ENCODE assay signal across 17 cellular contexts in the genomic region with DNA sequence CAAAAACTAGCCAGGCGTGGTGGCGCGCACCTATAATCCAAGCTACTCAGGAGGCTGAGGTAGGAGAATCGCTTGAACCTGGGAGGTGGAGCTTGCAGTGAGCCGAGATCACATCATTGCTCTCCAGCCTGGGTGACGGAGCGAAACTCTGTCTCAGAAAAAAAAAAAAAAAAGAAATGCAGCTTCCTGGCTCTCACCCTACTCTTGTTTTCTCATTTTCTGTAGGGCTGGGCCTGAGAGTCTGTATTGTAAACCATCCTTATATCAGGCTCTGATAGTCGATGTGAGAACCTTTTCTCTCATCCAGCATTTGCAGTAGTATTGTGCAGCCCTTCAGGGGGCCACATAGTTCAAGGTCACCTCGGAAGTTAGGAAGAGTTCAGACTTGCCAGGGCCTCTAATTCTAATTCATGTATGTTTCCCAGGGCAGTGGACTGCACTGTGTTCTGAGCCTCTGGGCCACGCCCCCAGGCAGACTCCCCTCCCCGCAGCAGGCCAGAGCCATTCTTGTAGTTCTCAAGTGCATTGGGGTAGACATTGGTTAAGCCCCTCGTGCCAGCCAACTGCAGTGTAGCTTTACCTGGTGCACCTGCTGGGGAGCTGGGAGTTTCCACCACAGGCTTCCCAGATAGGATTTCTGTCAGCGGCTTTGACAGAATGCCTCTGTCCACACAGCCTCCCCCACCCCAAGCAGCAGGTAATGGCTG. TPM values are rescaled to one million over a fixed set of nuclear protein-coding genes. Genes with fewer than 3 reads are reported as not detected.
DNase-seq lines count a peak whose midpoint lies in the region; ATAC-seq, FAIRE-seq and TF ChIP-seq lines count a peak whose summit lies in the region.
"Had no signal": no experiment of that assay in that cellular context is flagged by ENCODE, and none has a peak within 500 bp of the region (broad histone marks: within the 10 kb centered on the region; RNA-seq: fewer than 3 reads in every experiment).

No MANE protein-coding gene starts in this region.

- peak overlapping the region; percentile 23; the same call in 1 of the 2 replicates for H3K27ac Mint-ChIP-seq in GM23338
- H3K27ac Mint-ChIP-seq in activated T-helper 2 cell treated with anti-CD3 and anti-CD28 coated beads, Interferon-gamma antibody, Interleukin-2, Interleukin-4, amounts not matched to agents 10 μg/mL and 5 μg/mL and 100 μg/mL, durations not matched to agents 14 hours and 24 hours and 36 hours, result no peak overlapping the region

- H3K9me2 ChIP-seq in GM23338 (ENCODE audit: insufficient read depth), result no peaks in the 10 kb centered on the region

- ATAC-seq in GM23338 (peak; percentile 43), esophagus mucosa (peak; percentile 1)
- ATAC-seq: activated CD4-positive, CD25-positive, alpha-beta regulatory T cell treated with anti-CD3 and anti-CD28 coated beads, Interleukin-2, amount 50 U/mL, for 24 hours; activated T-cell treated with anti-CD3 and anti-CD28 coated beads, Interleukin-2, amount 50 U/mL, for 4 hours had no signal

- peaks cover 3% of the 10 kb centered on the region for H3K27me3 Mint-ChIP-seq in GM23338 (ENCODE audit: insufficient read depth, low read depth, poor library complexity)
- no peaks in the 10 kb centered on the region for H3K27me3 Mint-ChIP-seq in activated T-helper 2 cell treated with anti-CD3 and anti-CD28 coated beads, Interferon-gamma antibody, Interleukin-2, Interleukin-4, amounts not matched to agents 10 μg/mL and 5 μg/mL and 100 μg/mL, durations not matched to agents 14 hours and 24 hours and 36 hours (ENCODE audit: low read depth)

- H3K4me3 ChIP-seq in GM23338, result no peak overlapping the region
- H3K4me3 ChIP-seq in parathyroid adenoma (ENCODE audit: low read depth, low read length), result peak overlapping the region; percentile 15

- no peaks in the 10 kb centered on the region for H3K79me2 ChIP-seq in GM23338 (replicated peaks; ENCODE audit: insufficient read depth)
- H3K79me2 ChIP-seq in parathyroid adenoma, result peaks cover 3% of the 10 kb centered on the region

- H3K9ac ChIP-seq in parathyroid adenoma, result no peak overlapping the region

- H3K4me1 Mint-ChIP-seq in GM23338, result peaks cover 21% of the 10 kb centered on the region
- peaks cover 9% of the 10 kb centered on the region for H3K4me1 Mint-ChIP-seq in activated T-helper 2 cell treated with anti-CD3 and anti-CD28 coated beads, Interferon-gamma antibody, Interleukin-2, Interleukin-4, amounts not matched to agents 10 μg/mL and 5 μg/mL and 100 μg/mL, durations not matched to agents 14 hours and 24 hours and 36 hours (ENCODE audit: low read depth)

- H3F3A ChIP-seq in GM23338 (replicated peaks; ENCODE audit: low read depth), result no peaks in the 10 kb centered on the region

- no peak for FAIRE-seq in RCC 7860 (lab: Jason Lieb, UNC)
- FAIRE-seq: GM19239 had no signal

- H3K36me3 Mint-ChIP-seq in GM23338 (ENCODE audit: low read depth), result no peaks in the 10 kb centered on the region
- no peaks in the 10 kb centered on the region for H3K36me3 Mint-ChIP-seq in activated T-helper 2 cell treated with anti-CD3 and anti-CD28 coated beads, Interferon-gamma antibody, Interleukin-2, Interleukin-4, amounts not matched to agents 10 μg/mL and 5 μg/mL and 100 μg/mL, durations not matched to agents 14 hours and 24 hours and 36 hours (ENCODE audit: low read depth)

- intact Hi-C loops in activated T-helper 2 cell treated with anti-CD3 and anti-CD28 coated beads, Interferon-gamma antibody, Interleukin-2, Interleukin-4, amounts not matched to agents 10 μg/mL and 5 μg/mL and 100 μg/mL, durations not matched to agents 14 hours and 24 hours and 36 hours (cut with micrococcal nuclease), result no loop called here

- H3K27ac ChIP-seq in GM23338 (ENCODE audit: low read depth) (no peak overlapping the region), parathyroid adenoma (peak overlapping the region; percentile 77)
- H3K27ac ChIP-seq: C4-2B had no signal

- H3K36me3 ChIP-seq in GM23338 (ENCODE audit: insufficient read depth) (no peaks in the 10 kb centered on the region), parathyroid adenoma (ENCODE audit: control insufficient read depth, insufficient read depth, low read length) (no peaks in the 10 kb centered on the region)

- H3K27me3 ChIP-seq in GM23338 (ENCODE audit: insufficient read depth), result no peaks in the 10 kb centered on the region
- H3K27me3 ChIP-seq in parathyroid adenoma (ENCODE audit: control insufficient read depth, insufficient read depth, low read length), result no peaks in the 10 kb centered on the region

- DNase-seq in GM23338 (ENCODE audit: low spot score) (peak; percentile 13), NCI-H2107 (lab: John Stamatoyannopoulos, UW) (peak; percentile 38), NCI-H1048 (lab: John Stamatoyannopoulos, UW) (no peak), RCC 7860 (ENCODE audit: low spot score) (no peak)
- DNase-seq in activated T-helper 2 cell treated with anti-CD3 and anti-CD28 coated beads, Interferon-gamma antibody, Interleukin-2, Interleukin-4, amounts not matched to agents 10 μg/mL and 5 μg/mL and 100 μg/mL, durations not matched to agents 14 hours and 24 hours and 36 hours (ENCODE audit: low spot score), result no peak
- DNase-seq: activated T-cell treated with anti-CD3 and anti-CD28 coated beads, Interleukin-2, amount 50 U/mL, for 4 hours; effector memory CD4-positive, alpha-beta T cell; foreskin melanocyte; midbrain; MV-4-11; NCI-H446 treated with DMSO at 0.1 percent for 48 hours; stimulated activated CD4-positive, alpha-beta T cell treated with anti-CD3 and anti-CD28 coated beads, Interleukin-4, amount 100 ng/mL, for 1 hour had no signal

- no peaks in the 10 kb centered on the region for H3K9me3 ChIP-seq in parathyroid adenoma (ENCODE audit: control insufficient read depth, low read length)

- H3K9me3 Mint-ChIP-seq in GM23338, result no peaks in the 10 kb centered on the region
- no peaks in the 10 kb centered on the region for H3K9me3 Mint-ChIP-seq in activated T-helper 2 cell treated with anti-CD3 and anti-CD28 coated beads, Interferon-gamma antibody, Interleukin-2, Interleukin-4, amounts not matched to agents 10 μg/mL and 5 μg/mL and 100 μg/mL, durations not matched to agents 14 hours and 24 hours and 36 hours
- H3K9me3 Mint-ChIP-seq: activated T-cell treated with anti-CD3 and anti-CD28 coated beads, Interleukin-2, amount 50 U/mL, for 4 hours had no signal

- H3K4me2 ChIP-seq in GM23338 (no peak overlapping the region), parathyroid adenoma (ENCODE audit: low read length) (peak overlapping the region; percentile 10)

- no peak overlapping the region for H3K4me3 Mint-ChIP-seq in GM23338
- no peak overlapping the region for H3K4me3 Mint-ChIP-seq in activated T-helper 2 cell treated with anti-CD3 and anti-CD28 coated beads, Interferon-gamma antibody, Interleukin-2, Interleukin-4, amounts not matched to agents 10 μg/mL and 5 μg/mL and 100 μg/mL, durations not matched to agents 14 hours and 24 hours and 36 hours (ENCODE audit: low read depth)
- H3K4me3 Mint-ChIP-seq: activated T-cell treated with anti-CD3 and anti-CD28 coated beads, Interleukin-2, amount 50 U/mL, for 4 hours had no signal

- peak overlapping the region; percentile 43; the same call in 1 of the 2 replicates for H2AFZ ChIP-seq in GM23338
- peak overlapping the region; percentile 69 for H2AFZ ChIP-seq in parathyroid adenoma

- no peak for TF ChIP-seq CTCF in GM23338 (conservative IDR thresholded peaks at IDR 0.05; ENCODE audit: low read depth in 2 of 2)
- TF ChIP-seq CTCF in parathyroid adenoma (IDR thresholded peaks at IDR 0.05), result no peak

- H3K4me1 ChIP-seq in GM23338 (ENCODE audit: insufficient read depth) (0 out of 2 replicates have a peak, but pooled peaks cover 5% of the 10 kb centered on the region), parathyroid adenoma (peaks cover 70% of the 10 kb centered on the region)

- H4K20me1 ChIP-seq in GM23338 (replicated peaks; ENCODE audit: insufficient read depth), result no peaks in the 10 kb centered on the region

TF ChIP-seq in GM23338, 12 proteins besides CTCF, POLR2A, EP300 and RAD21 (continues in another document):
- no peak for TF ChIP-seq JUNB (IDR thresholded peaks at IDR 0.05; ENCODE audit: unreplicated experiment)
- TF ChIP-seq, protein P1, sequence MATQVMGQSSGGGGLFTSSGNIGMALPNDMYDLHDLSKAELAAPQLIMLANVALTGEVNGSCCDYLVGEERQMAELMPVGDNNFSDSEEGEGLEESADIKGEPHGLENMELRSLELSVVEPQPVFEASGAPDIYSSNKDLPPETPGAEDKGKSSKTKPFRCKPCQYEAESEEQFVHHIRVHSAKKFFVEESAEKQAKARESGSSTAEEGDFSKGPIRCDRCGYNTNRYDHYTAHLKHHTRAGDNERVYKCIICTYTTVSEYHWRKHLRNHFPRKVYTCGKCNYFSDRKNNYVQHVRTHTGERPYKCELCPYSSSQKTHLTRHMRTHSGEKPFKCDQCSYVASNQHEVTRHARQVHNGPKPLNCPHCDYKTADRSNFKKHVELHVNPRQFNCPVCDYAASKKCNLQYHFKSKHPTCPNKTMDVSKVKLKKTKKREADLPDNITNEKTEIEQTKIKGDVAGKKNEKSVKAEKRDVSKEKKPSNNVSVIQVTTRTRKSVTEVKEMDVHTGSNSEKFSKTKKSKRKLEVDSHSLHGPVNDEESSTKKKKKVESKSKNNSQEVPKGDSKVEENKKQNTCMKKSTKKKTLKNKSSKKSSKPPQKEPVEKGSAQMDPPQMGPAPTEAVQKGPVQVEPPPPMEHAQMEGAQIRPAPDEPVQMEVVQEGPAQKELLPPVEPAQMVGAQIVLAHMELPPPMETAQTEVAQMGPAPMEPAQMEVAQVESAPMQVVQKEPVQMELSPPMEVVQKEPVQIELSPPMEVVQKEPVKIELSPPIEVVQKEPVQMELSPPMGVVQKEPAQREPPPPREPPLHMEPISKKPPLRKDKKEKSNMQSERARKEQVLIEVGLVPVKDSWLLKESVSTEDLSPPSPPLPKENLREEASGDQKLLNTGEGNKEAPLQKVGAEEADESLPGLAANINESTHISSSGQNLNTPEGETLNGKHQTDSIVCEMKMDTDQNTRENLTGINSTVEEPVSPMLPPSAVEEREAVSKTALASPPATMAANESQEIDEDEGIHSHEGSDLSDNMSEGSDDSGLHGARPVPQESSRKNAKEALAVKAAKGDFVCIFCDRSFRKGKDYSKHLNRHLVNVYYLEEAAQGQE (IDR thresholded peaks at IDR 0.05; ENCODE audit: unreplicated experiment), result no peak

RNA-seq across cellular contexts. Expression of gene PDCD4, which starts 38.3 kb away (rescaled TPM):
- total RNA-seq in GM23338 (2014; rRNA removed; shearing (Covaris generic)), result 9.2 and 10.1 TPM in 2 replicates
- polyA plus RNA-seq in GM23338 (2016; fragmentation: Nextera tagmentation; extraction: Ambion mirVana), result 13.7 and 18.0 TPM in 2 replicates
- 144 TPM for total RNA-seq in esophagus mucosa
- 60.4 and 67.7 TPM in 2 replicates for total RNA-seq in activated T-helper 2 cell treated with anti-CD3 and anti-CD28 coated beads, Interferon-gamma antibody, Interleukin-2, Interleukin-4, amounts not matched to agents 10 μg/mL and 5 μg/mL and 100 μg/mL, durations not matched to agents 14 hours and 24 hours and 36 hours

Comparison
In these comparisons a context has a peak if more than half of its experiments do, and no peak if none do; other contexts are left out.
1. DNase-seq: peak in GM23338 (single experiment) and NCI-H2107 (single experiment); none in activated T-helper 2 cell treated with anti-CD3 and anti-CD28 coated beads, Interferon-gamma antibody, Interleukin-2, Interleukin-4, amounts not matched to agents 10 μg/mL and 5 μg/mL and 100 μg/mL, durations not matched to agents 14 hours and 24 hours and 36 hours (single experiment), NCI-H1048 (single experiment) and RCC 7860 (single experiment).